9 cellular contexts compared by ENCODE assay signal in the genomic region with DNA sequence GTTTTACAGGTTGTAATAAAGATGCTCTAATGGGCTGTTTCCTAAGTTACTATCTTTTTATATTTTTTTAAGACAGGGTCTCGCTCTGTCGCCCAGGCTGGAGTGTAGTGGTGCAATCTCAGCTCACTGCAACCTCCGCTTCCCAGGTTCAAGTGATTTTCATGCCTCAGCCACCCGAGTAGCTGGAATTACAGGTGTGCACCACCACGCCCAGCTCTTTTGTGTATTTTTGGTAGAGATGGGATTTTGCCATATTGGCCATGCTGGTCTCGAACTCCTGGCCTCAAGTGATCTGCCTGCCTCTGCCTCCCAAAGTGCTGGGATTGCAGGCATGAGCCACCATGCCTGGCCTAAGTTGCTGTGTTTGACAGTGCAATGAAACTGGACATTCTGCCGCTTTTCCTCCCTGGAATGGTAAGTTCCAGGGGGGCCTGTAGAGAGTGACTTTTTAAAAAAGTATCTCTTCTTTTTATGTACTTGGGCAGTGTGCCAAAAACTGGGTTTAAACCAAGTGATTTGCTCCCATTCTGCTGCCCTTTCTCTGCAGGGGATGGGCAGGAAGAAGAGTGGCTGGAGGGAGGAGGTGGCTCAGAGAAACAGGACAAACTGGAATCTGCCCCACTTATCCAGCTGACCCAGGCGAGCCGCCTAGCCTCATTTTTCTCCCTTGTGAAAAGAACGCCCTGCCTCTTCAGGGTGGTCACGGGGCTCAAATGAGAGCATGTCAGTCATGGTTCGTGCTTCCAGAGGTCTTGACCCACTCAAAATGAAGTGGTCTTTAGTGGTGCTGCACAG. TPM values are rescaled to one million over a fixed set of nuclear protein-coding genes. Genes with fewer than 3 reads are reported as not detected.
DNase-seq lines count a peak whose midpoint lies in the region; ATAC-seq, FAIRE-seq and TF ChIP-seq lines count a peak whose summit lies in the region.
"Had no signal": no experiment of that assay in that cellular context is flagged by ENCODE, and none has a peak within 500 bp of the region (broad histone marks: within the 10 kb centered on the region; RNA-seq: fewer than 3 reads in every experiment).

No MANE protein-coding gene starts in this region.

- no peaks in the 10 kb centered on the region for H3K27me3 ChIP-seq in astrocyte (ENCODE audit: insufficient read depth, low read length)
- H3K27me3 ChIP-seq: neutrophil had no signal

- TF ChIP-seq CTCF in LNCaP clone FGC (IDR thresholded peaks at IDR 0.05; ENCODE audit: control insufficient read depth, extremely low read depth, insufficient read depth) = no peak
- TF ChIP-seq CTCF in astrocyte (IDR thresholded peaks at IDR 0.05; ENCODE audit: insufficient read depth, low read depth, low read length) = no peak
- no peak for TF ChIP-seq CTCF in mesothelial cell of epicardium (IDR thresholded peaks at IDR 0.05; ENCODE audit: unreplicated experiment)

- H3K4me2 ChIP-seq in astrocyte (ENCODE audit: low read length) = peak overlapping the region; percentile 24

- FAIRE-seq in astrocyte (lab: Jason Lieb, UNC) = no peak

- ATAC-seq in GM21528 (IDR thresholded peaks at IDR 0.05; ENCODE audit: low FRiP score, unreplicated experiment) = no peak

- peak overlapping the region; percentile 66; the same call in 1 of the 2 replicates for H3K4me3 ChIP-seq in LNCaP clone FGC (ENCODE audit: low read depth, low read length)
- no peak overlapping the region for H3K4me3 ChIP-seq in astrocyte (ENCODE audit: insufficient read depth, low read depth, low read length)

- DNase-seq in COR-L47 (lab: John Stamatoyannopoulos, UW) = peak; percentile 36
- peak; percentile 85 for DNase-seq in LNCaP clone FGC (ENCODE audit: low read depth)
- no peak for DNase-seq in astrocyte (ENCODE audit: low read depth)
- peak in 1 of 2 experiments; percentile 66 for DNase-seq in mesothelial cell of epicardium (ENCODE audit: low spot score in 2 of 2, unreplicated experiment in 2 of 2)
- no peak for DNase-seq in globus pallidus (ENCODE audit: low spot score)
- DNase-seq in effector CD8-positive, alpha-beta T cell (lab: John Stamatoyannopoulos, UW) = no peak
- DNase-seq in anterior cingulate cortex (lab: John Stamatoyannopoulos, UW) = no peak

- H3K27me3 Mint-ChIP-seq in astrocyte (ENCODE audit: low read depth, unreplicated experiment) = peaks cover 6% of the 10 kb centered on the region
- peaks cover 20% of the 10 kb centered on the region for H3K27me3 Mint-ChIP-seq in mesothelial cell of epicardium (ENCODE audit: low read depth)

- no peak overlapping the region for H3K27ac ChIP-seq in astrocyte (ENCODE audit: low read depth, low read length)
- H3K27ac ChIP-seq: neutrophil had no signal

- peak overlapping the region; percentile 24 for H3K4me3 Mint-ChIP-seq in astrocyte (ENCODE audit: unreplicated experiment)
- peak overlapping the region; percentile 75 for H3K4me3 Mint-ChIP-seq in mesothelial cell of epicardium

- H3K36me3 ChIP-seq in astrocyte (ENCODE audit: insufficient read depth, low read length) = no peaks in the 10 kb centered on the region

- peaks cover 28% of the 10 kb centered on the region for H3K4me1 ChIP-seq in astrocyte (ENCODE audit: insufficient read depth, low read length)

- H2AFZ ChIP-seq in astrocyte (ENCODE audit: low read depth, low read length) = no peak overlapping the region

- H3K27ac Mint-ChIP-seq in astrocyte (ENCODE audit: unreplicated experiment) (no peak overlapping the region), mesothelial cell of epicardium (peak overlapping the region; percentile 83)

- H3K9me3 ChIP-seq in astrocyte (ENCODE audit: insufficient read depth, low read depth, low read length) = no peaks in the 10 kb centered on the region
- H3K9me3 ChIP-seq: neutrophil had no signal

- H3K4me1 Mint-ChIP-seq in astrocyte (ENCODE audit: low read depth, unreplicated experiment) (peaks cover 27% of the 10 kb centered on the region), mesothelial cell of epicardium (peaks cover 44% of the 10 kb centered on the region)

- H3K9ac ChIP-seq in astrocyte (ENCODE audit: low read length) = no peak overlapping the region

- peaks cover 3% of the 10 kb centered on the region for H3K36me3 Mint-ChIP-seq in astrocyte (ENCODE audit: low read depth, unreplicated experiment)
- no peaks in the 10 kb centered on the region for H3K36me3 Mint-ChIP-seq in mesothelial cell of epicardium

- H3K9me3 Mint-ChIP-seq in astrocyte (ENCODE audit: unreplicated experiment) (no peaks in the 10 kb centered on the region), mesothelial cell of epicardium (no peaks in the 10 kb centered on the region)

- no peaks in the 10 kb centered on the region for H3K79me2 ChIP-seq in astrocyte (ENCODE audit: insufficient read depth, low read length)

- H4K20me1 ChIP-seq in astrocyte (ENCODE audit: insufficient read depth, low read length) = peaks cover 4% of the 10 kb centered on the region

RNA-seq across cellular contexts. Expression of gene SLC37A1, which starts 2.3 kb away (rescaled TPM):
- total RNA-seq in astrocyte (5.8 and 6.9 TPM in 2 replicates), mesothelial cell of epicardium (13.0 to 15.9 TPM (median 14.8 TPM) in 3 replicates)

RNA-seq across cellular contexts. Expression of gene RSPH1, which starts 19.9 kb away (rescaled TPM):
- total RNA-seq in astrocyte (0.43 TPM in 1 of 2 replicates, not detected in the other), mesothelial cell of epicardium (0.23 to 0.42 TPM (median 0.40 TPM) in 3 replicates)

Comparison
In these comparisons a context has a peak if more than half of its experiments do, and no peak if none do; other contexts are left out.
1. DNase-seq: peak in COR-L47 (single experiment) and LNCaP clone FGC (single experiment); none in astrocyte (single experiment), globus pallidus (single experiment), effector CD8-positive, alpha-beta T cell (single experiment) and anterior cingulate cortex (0 of 58).